Comparison of ENCODE assay signal across 1 cellular context in the genomic region with DNA sequence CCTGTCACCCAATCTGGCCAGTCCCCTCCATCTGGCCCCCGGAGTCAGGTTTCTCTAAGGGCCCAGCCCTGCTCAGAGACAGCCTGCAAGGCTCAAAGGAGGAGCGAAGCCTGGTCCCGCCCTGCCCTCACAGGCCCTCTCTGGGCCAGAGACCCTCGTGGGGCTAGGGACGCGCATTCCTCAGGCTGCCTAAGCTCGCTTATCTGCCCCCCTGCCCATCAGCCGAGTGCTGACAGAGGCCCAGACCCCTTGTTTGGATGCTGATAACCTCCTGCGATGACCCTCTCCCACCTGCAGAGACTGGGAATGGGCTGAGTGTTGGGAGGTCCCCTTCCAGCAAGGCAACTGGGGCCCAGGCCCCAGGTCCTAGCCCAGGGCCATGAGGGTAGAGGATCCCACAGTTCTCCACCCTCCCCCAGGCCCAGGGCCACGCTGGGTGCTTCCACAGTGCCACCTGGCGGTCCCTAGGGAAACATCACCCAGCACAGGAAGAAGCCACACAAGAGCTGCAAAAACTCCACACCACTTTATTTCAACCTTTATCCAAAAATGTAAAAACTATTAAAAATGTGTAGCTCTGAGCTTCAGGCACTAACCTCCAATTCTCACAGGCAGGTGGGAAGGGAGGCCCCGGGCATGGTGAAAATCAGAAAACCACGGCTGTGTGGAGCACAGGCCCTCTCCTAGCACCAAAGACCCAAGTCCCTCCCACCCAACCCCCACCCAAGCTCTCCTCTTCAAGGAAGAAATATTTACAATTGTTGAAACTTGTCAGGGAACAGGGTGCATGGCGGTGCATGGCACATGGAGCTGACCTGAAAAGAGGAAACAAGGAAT.
TF ChIP-seq lines count a peak whose summit lies in the region.

No MANE protein-coding gene starts in this region.

TF ChIP-seq in H1, 55 proteins besides CTCF, POLR2A, EP300 and RAD21 (continued from another document):
- 0 out of 2 replicates have a peak, but pooled peaks have one; percentile 19 for TF ChIP-seq GTF2F1 (IDR thresholded peaks at IDR 0.05; ENCODE audit: borderline replicate concordance, low read depth, low read length)
- TF ChIP-seq TAF1 (IDR thresholded peaks at IDR 0.05; ENCODE audit: low read depth, low read length): no peak
- TF ChIP-seq, protein P1, sequence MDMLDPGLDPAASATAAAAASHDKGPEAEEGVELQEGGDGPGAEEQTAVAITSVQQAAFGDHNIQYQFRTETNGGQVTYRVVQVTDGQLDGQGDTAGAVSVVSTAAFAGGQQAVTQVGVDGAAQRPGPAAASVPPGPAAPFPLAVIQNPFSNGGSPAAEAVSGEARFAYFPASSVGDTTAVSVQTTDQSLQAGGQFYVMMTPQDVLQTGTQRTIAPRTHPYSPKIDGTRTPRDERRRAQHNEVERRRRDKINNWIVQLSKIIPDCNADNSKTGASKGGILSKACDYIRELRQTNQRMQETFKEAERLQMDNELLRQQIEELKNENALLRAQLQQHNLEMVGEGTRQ (IDR thresholded peaks at IDR 0.05; ENCODE audit: low read length): 0 out of 2 replicates have a peak, but pooled peaks have one; percentile 12
- TF ChIP-seq ASH2L (IDR thresholded peaks at IDR 0.05; ENCODE audit: low read length): peak; percentile 30
- 0 out of 2 replicates have a peak, but pooled peaks have one; percentile 33 for TF ChIP-seq CHD2 (IDR thresholded peaks at IDR 0.05; ENCODE audit: low read length)
- no peak for TF ChIP-seq HDAC6 (IDR thresholded peaks at IDR 0.05; ENCODE audit: low read depth, low read length)
- TF ChIP-seq CREB1 (IDR thresholded peaks at IDR 0.05): 0 out of 2 replicates have a peak, but pooled peaks have one; percentile 40
- TF ChIP-seq JUND (IDR thresholded peaks at IDR 0.05; ENCODE audit: low read length): 0 out of 2 replicates have a peak, but pooled peaks have one; percentile 20
- TF ChIP-seq CTBP2 (IDR thresholded peaks at IDR 0.05; ENCODE audit: borderline replicate concordance, insufficient read depth, insufficient read length, low read length): no peak
- TF ChIP-seq CEBPB (IDR thresholded peaks at IDR 0.05; ENCODE audit: low read depth, low read length): no peak
- no peak for TF ChIP-seq KDM5A (IDR thresholded peaks at IDR 0.05; ENCODE audit: low read length)
- peak in 1 of 2 experiments; percentile 40; a peak in 1 of 4 replicates for TF ChIP-seq SIN3A (conservative IDR thresholded peaks at IDR 0.05 in 1 of 2, IDR thresholded peaks at IDR 0.05 in 1 of 2; ENCODE audit: low read depth in 1 of 2, low read length in 2 of 2)
- no peak for TF ChIP-seq KDM1A (IDR thresholded peaks at IDR 0.05; ENCODE audit: borderline replicate concordance, low read length)
- TF ChIP-seq SUZ12 (IDR thresholded peaks at IDR 0.05; ENCODE audit: low read length): no peak
- no peak for TF ChIP-seq SP2 (IDR thresholded peaks at IDR 0.05; ENCODE audit: low read length)
- no peak for TF ChIP-seq RNF2 (IDR thresholded peaks at IDR 0.05; ENCODE audit: borderline replicate concordance, low read depth, low read length, missing control alignments, poor library complexity, severe bottlenecking)
- TF ChIP-seq RFX5 (IDR thresholded peaks at IDR 0.05; ENCODE audit: borderline replicate concordance, low read depth, low read length): no peak
TF ChIP-seq in H1: peak in this region for 8.
